In genomic region chr1:197557302-197557701, GRCh38 we compare ENCODE assay signal across 11 cellular contexts.
A peak's percentile ranks its signal among the peaks of the same experiment; 100 is the strongest.
DNase-seq lines count a peak whose midpoint lies in the region; ATAC-seq and TF ChIP-seq lines count a peak whose summit lies in the region.
"Had no signal": no experiment of that assay in that cellular context is flagged by ENCODE, and none has a peak within 500 bp of the region (broad histone marks: within the 10 kb centered on the region; RNA-seq: fewer than 3 reads in every experiment).

No MANE protein-coding gene starts in this region.

- TF ChIP-seq CTCF in RWPE2 (IDR thresholded peaks at IDR 0.05; ENCODE audit: poor library complexity, severe bottlenecking): no peak
- no peak for TF ChIP-seq CTCF in GM10266 (IDR thresholded peaks at IDR 0.05; ENCODE audit: control insufficient read depth, insufficient read depth, low read depth, missing control alignments)
- TF ChIP-seq CTCF in ascending aorta (IDR thresholded peaks at IDR 0.05): no peak
- TF ChIP-seq CTCF in adrenal gland (IDR thresholded peaks at IDR 0.05): no peak

- no peak for TF ChIP-seq POLR2A in adrenal gland (IDR thresholded peaks at IDR 0.05)

- H3K4me3 ChIP-seq in RWPE2 (ENCODE audit: severe bottlenecking): no peak overlapping the region
- no peak overlapping the region for H3K4me3 ChIP-seq in subcutaneous abdominal adipose tissue (ENCODE audit: low read depth in 1 of 5, low read length in 5 of 5)
- H3K4me3 ChIP-seq in ascending aorta: no peak overlapping the region
- no peak overlapping the region for H3K4me3 ChIP-seq in adrenal gland

- no peak overlapping the region for H3K9ac ChIP-seq in subcutaneous abdominal adipose tissue (ENCODE audit: low read length in 5 of 5)

- intact Hi-C loops in ascending aorta (cut with DNase I) (no loop called here), adrenal gland (cut with DNase I) (no loop called here)

- no peak overlapping the region for H3K27ac ChIP-seq in RWPE2 (ENCODE audit: poor library complexity, severe bottlenecking)
- H3K27ac ChIP-seq in subcutaneous abdominal adipose tissue (ENCODE audit: low read depth, low read length): peak overlapping the region; percentile 51
- H3K27ac ChIP-seq in ascending aorta: no peak overlapping the region
- no peak overlapping the region for H3K27ac ChIP-seq in adrenal gland

- no peaks in the 10 kb centered on the region for H3K9me3 ChIP-seq in RWPE2 (ENCODE audit: severe bottlenecking)
- no peaks in the 10 kb centered on the region for H3K9me3 ChIP-seq in subcutaneous abdominal adipose tissue (ENCODE audit: control insufficient read depth in 5 of 5, low read length in 5 of 5)
- no peaks in the 10 kb centered on the region for H3K9me3 ChIP-seq in ascending aorta
- no peaks in the 10 kb centered on the region for H3K9me3 ChIP-seq in adrenal gland (replicated peaks in 1 of 3)

- H3K36me3 ChIP-seq in RWPE2 (ENCODE audit: low read depth) (no peaks in the 10 kb centered on the region), subcutaneous abdominal adipose tissue (ENCODE audit: control insufficient read depth in 5 of 5, insufficient read depth in 5 of 5, low read length in 5 of 5) (peaks cover 0 to 3% (median 0%) of the 10 kb centered on the region in 5 donors), ascending aorta (no peaks in the 10 kb centered on the region), adrenal gland (replicated peaks in 1 of 2) (no peaks in the 10 kb centered on the region)

- H3K4me1 ChIP-seq in RWPE2 (ENCODE audit: insufficient read depth, poor library complexity, severe bottlenecking) (peaks cover 10% of the 10 kb centered on the region), subcutaneous abdominal adipose tissue (ENCODE audit: control insufficient read depth in 5 of 5, insufficient read depth in 5 of 5, low read length in 5 of 5) (peaks cover 0 to 19% (median 7%) of the 10 kb centered on the region in 5 donors), ascending aorta (no peaks in the 10 kb centered on the region), adrenal gland (replicated peaks in 1 of 2) (peaks cover 0 to 15% of the 10 kb centered on the region in 2 donors)

- DNase-seq in NCI-H748 (lab: John Stamatoyannopoulos, UW; ENCODE audit: unreplicated experiment) (peak; percentile 17), NCI-H748 treated with DMSO at 0.1 percent for 48 hours (lab: John Stamatoyannopoulos, UW) (no peak), RWPE2 (ENCODE audit: low spot score) (no peak), fibroblast of peridontal ligament (ENCODE audit: extremely low read depth) (peak; percentile 55), GM10266 (ENCODE audit: extremely low spot score) (no peak), ascending aorta (ENCODE audit: low spot score in 2 of 2) (no peak), adrenal gland (no peak)
- DNase-seq: activated naive CD4-positive, alpha-beta T cell treated with Interleukin-2 at 50 U/mL for 16 hours; Right ventricle myocardium superior had no signal

- ATAC-seq in RWPE2 (ENCODE audit: low read depth): peak; percentile 82
- ATAC-seq: esophagus mucosa had no signal

- H3K27me3 ChIP-seq in RWPE2 (ENCODE audit: insufficient read depth, poor library complexity, severe bottlenecking) (no peaks in the 10 kb centered on the region), subcutaneous abdominal adipose tissue (ENCODE audit: control insufficient read depth in 5 of 5, insufficient read depth in 4 of 5, low read length in 5 of 5) (no peaks in the 10 kb centered on the region), ascending aorta (no peaks in the 10 kb centered on the region), adrenal gland (no peaks in the 10 kb centered on the region)

- WGBS in adrenal gland, 4 donors: 20 to 41% (median 29%) methylated on average over 1 of the region's 1 CpG

Comparison
In these comparisons a context has a peak if more than half of its experiments do, and no peak if none do; other contexts are left out.
1. DNase-seq: peak in NCI-H748 (single experiment) and fibroblast of peridontal ligament (single experiment); none in NCI-H748 treated with DMSO at 0.1 percent for 48 hours (single experiment), RWPE2 (single experiment), GM10266 (single experiment), ascending aorta (0 of 2) and adrenal gland (0 of 7).